19 cellular contexts compared by ENCODE assay signal in the genomic region with DNA sequence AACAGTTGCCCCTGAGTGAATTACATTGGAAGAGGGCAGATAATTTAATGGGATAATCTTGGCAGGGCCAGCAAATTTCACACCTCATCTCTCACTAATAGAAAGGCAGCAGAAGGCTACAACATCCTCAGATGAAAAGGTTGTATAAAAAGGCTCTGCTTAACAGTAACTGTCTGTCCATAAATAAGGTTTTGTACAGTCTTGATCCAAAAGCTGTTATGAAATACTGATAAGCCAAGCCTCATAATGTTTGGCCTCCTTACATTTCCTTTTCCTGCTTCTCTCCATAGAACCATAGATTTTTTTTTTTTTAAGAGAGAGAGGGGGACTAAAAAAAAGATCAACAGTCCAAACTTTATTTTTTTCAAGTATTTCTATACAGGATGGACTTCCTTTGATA. TPM values are rescaled to one million over a fixed set of nuclear protein-coding genes. Genes with fewer than 3 reads are reported as not detected.
A peak's percentile ranks its signal among the peaks of the same experiment; 100 is the strongest.
DNase-seq lines count a peak whose midpoint lies in the region; ATAC-seq and TF ChIP-seq lines count a peak whose summit lies in the region.
"Had no signal": no experiment of that assay in that cellular context is flagged by ENCODE, and none has a peak within 500 bp of the region (broad histone marks: within the 10 kb centered on the region; RNA-seq: fewer than 3 reads in every experiment).

No MANE protein-coding gene starts in this region.

- H3K27ac Mint-ChIP-seq in brain, result peak overlapping the region in 4 of 5 experiments; percentile 8 to 62 (median 54)
- H3K27ac Mint-ChIP-seq: CD4-positive, alpha-beta memory T cell; T-cell had no signal

- no peaks in the 10 kb centered on the region for H3K27me3 ChIP-seq in ACC112 (ENCODE audit: insufficient read depth, low read length)
- H3K27me3 ChIP-seq in HUES48 (ENCODE audit: control insufficient read depth, insufficient read depth, low read length), result no peaks in the 10 kb centered on the region
- no peaks in the 10 kb centered on the region for H3K27me3 ChIP-seq in mesenchymal stem cell (ENCODE audit: control insufficient read depth in 1 of 2, insufficient read depth in 1 of 2, low read length in 2 of 2)
- H3K27me3 ChIP-seq: MG63 had no signal

- 0 out of 2 replicates have a peak overlapping the region, but pooled peaks have one; percentile 3 for H3K4me3 ChIP-seq in ACC112 (ENCODE audit: low read depth, low read length)
- peak overlapping the region; percentile 14; the same call in 1 of the 2 replicates for H3K4me3 ChIP-seq in HUES48 (ENCODE audit: low read depth, low read length)
- H3K4me3 ChIP-seq in mesenchymal stem cell (ENCODE audit: insufficient read depth in 1 of 2, low read depth in 1 of 2, low read length in 2 of 2), result no peak overlapping the region
- H3K4me3 ChIP-seq: MG63 had no signal

- H3K36me3 ChIP-seq in ACC112 (ENCODE audit: insufficient read depth, low read length) (no peaks in the 10 kb centered on the region), HUES48 (ENCODE audit: control insufficient read depth, insufficient read depth, low read length) (no peaks in the 10 kb centered on the region), mesenchymal stem cell (ENCODE audit: control insufficient read depth in 1 of 2, insufficient read depth in 2 of 2, low read depth in 1 of 2, low read length in 2 of 2) (peaks cover 0 to 2% of the 10 kb centered on the region in 2 experiments)
- H3K36me3 ChIP-seq: MG63 had no signal

- H3K27me3 Mint-ChIP-seq in brain, result peaks cover 17% of the 10 kb centered on the region

- no peak for DNase-seq in mesenchymal stem cell
- no peak for DNase-seq in RWPE1 (ENCODE audit: low spot score)
- DNase-seq in stimulated activated CD4-positive, alpha-beta T cell treated with anti-CD3 and anti-CD28 coated beads, Interleukin-15, amount 100 ng/mL, for 24 hours, result no peak
- DNase-seq: activated gamma-delta T cell treated with Interleukin-2 at 50 U/mL for 16 hours; amygdala; CD4-positive, alpha-beta memory T cell; cerebellar nuclear complex; DMS79; left cardiac atrium; MG63; NCI-H2029; stimulated activated CD4-positive, alpha-beta T cell treated with anti-CD3 and anti-CD28 coated beads, Interleukin-12 subunit alpha, Interleukin-12 subunit beta, amount 100 ng/mL, for 4 hours; T-cell had no signal

- H3K9me3 ChIP-seq in HUES48 (ENCODE audit: control insufficient read depth, insufficient read depth, low read length), result no peaks in the 10 kb centered on the region
- H3K9me3 ChIP-seq in mesenchymal stem cell (ENCODE audit: control insufficient read depth, low read length), result no peaks in the 10 kb centered on the region
- H3K9me3 ChIP-seq: MG63 had no signal

- no peak for ATAC-seq in HG02571 (IDR thresholded peaks at IDR 0.05; ENCODE audit: unreplicated experiment)
- ATAC-seq: HCT116, T-cell had no signal

- no peak overlapping the region for H3K23ac ChIP-seq in mesenchymal stem cell (ENCODE audit: low read length in 2 of 2)

- H2BK5ac ChIP-seq in mesenchymal stem cell (ENCODE audit: low read depth, low read length, poor library complexity, severe bottlenecking), result no peak overlapping the region

- H3K9ac ChIP-seq in HUES48 (ENCODE audit: low read depth, low read length), result no peak overlapping the region
- H3K9ac ChIP-seq in mesenchymal stem cell (ENCODE audit: low read length), result peak overlapping the region; percentile 31

- H3K27ac ChIP-seq in ACC112 (ENCODE audit: low read depth, low read length), result no peak overlapping the region
- H3K27ac ChIP-seq in HUES48 (ENCODE audit: low read depth, low read length), result peak overlapping the region; percentile 72
- H3K27ac ChIP-seq in mesenchymal stem cell (ENCODE audit: low read length, poor library complexity, severe bottlenecking), result no peak overlapping the region
- H3K27ac ChIP-seq in RWPE1, result no peak overlapping the region

- peaks cover 67% of the 10 kb centered on the region for H3K79me2 ChIP-seq in ACC112 (ENCODE audit: control insufficient read depth, insufficient read depth, low read length, unreplicated experiment)

- no peak overlapping the region for H4K8ac ChIP-seq in mesenchymal stem cell (ENCODE audit: low read length)

- no peak overlapping the region for H2AFZ ChIP-seq in ACC112 (ENCODE audit: low read length, unreplicated experiment)
- no peak overlapping the region for H2AFZ ChIP-seq in mesenchymal stem cell (ENCODE audit: low read depth, low read length)

- peaks cover 30% of the 10 kb centered on the region for H3K4me1 ChIP-seq in ACC112 (ENCODE audit: control insufficient read depth, insufficient read depth, low read length, unreplicated experiment)
- peaks cover 94% of the 10 kb centered on the region for H3K4me1 ChIP-seq in HUES48 (ENCODE audit: control insufficient read depth, insufficient read depth, low read length)
- H3K4me1 ChIP-seq in mesenchymal stem cell (ENCODE audit: control insufficient read depth, insufficient read depth, low read depth, low read length), result peaks cover 10% of the 10 kb centered on the region

- H3K4ac ChIP-seq in mesenchymal stem cell (ENCODE audit: low read depth in 1 of 2, low read length in 2 of 2), result no peak overlapping the region

- H2BK12ac ChIP-seq in mesenchymal stem cell (ENCODE audit: low read length in 2 of 2), result peak overlapping the region in 1 of 2 experiments; percentile 11

- H2BK15ac ChIP-seq in mesenchymal stem cell (ENCODE audit: low read depth, poor library complexity, severe bottlenecking), result no peak overlapping the region

- no peak overlapping the region for H3K14ac ChIP-seq in mesenchymal stem cell (ENCODE audit: low read length in 2 of 2)

- H2AK5ac ChIP-seq in mesenchymal stem cell (ENCODE audit: low read length, severe bottlenecking), result no peak overlapping the region

- no peak overlapping the region for H3K18ac ChIP-seq in mesenchymal stem cell (ENCODE audit: low read depth in 1 of 2, low read length in 2 of 2)

- peaks cover 27% of the 10 kb centered on the region for H3K79me1 ChIP-seq in mesenchymal stem cell (replicated peaks; ENCODE audit: low read length, poor library complexity, severe bottlenecking)

- TF ChIP-seq CTCF in brain (conservative IDR thresholded peaks at IDR 0.05) (no peak), RWPE1 (conservative IDR thresholded peaks at IDR 0.05; ENCODE audit: low read depth) (no peak)

- POLR2A ChIA-PET in RWPE1 (lab: Yijun Ruan, JAX; ENCODE audit: low non-redundant PET), result no interaction called here

- H2BK120ac ChIP-seq in mesenchymal stem cell (ENCODE audit: low read depth, low read length), result no peak overlapping the region

- H4K91ac ChIP-seq in mesenchymal stem cell (ENCODE audit: low read length), result no peak overlapping the region

- H3K9me3 Mint-ChIP-seq in brain, result no peaks in the 10 kb centered on the region
- H3K9me3 Mint-ChIP-seq: CD4-positive, alpha-beta memory T cell; neural crest cell; T-cell had no signal

- no peaks in the 10 kb centered on the region for H3K36me3 Mint-ChIP-seq in brain
- H3K36me3 Mint-ChIP-seq: CD4-positive, alpha-beta memory T cell; T-cell had no signal

- H3K4me1 Mint-ChIP-seq in brain, result peaks cover 81% of the 10 kb centered on the region

- no peak overlapping the region for H3K4me2 ChIP-seq in mesenchymal stem cell (ENCODE audit: low read length, poor library complexity, severe bottlenecking)

- peak overlapping the region; percentile 34 to 66 (median 48) for H3K4me3 Mint-ChIP-seq in brain
- H3K4me3 Mint-ChIP-seq: CD4-positive, alpha-beta memory T cell; neural crest cell; T-cell had no signal

- CTCF ChIA-PET in RWPE1 (lab: Yijun Ruan, JAX), result interaction anchor here (0.7 kb wide), 1 partner anchor 142 kb away, joined by 7 read pairs; no protein-coding TSS in a partner anchor

RNA-seq across cellular contexts. Expression of a gene that starts 6.1 kb away (rescaled TPM):
- 0.80 TPM for polyA plus RNA-seq in brain (ENCODE audit: insufficient read depth, low read depth, low replicate concordance)
- polyA plus RNA-seq in mesenchymal stem cell (2013, experiment 1 of 2), result 17.0 TPM
- 16.8 TPM for polyA plus RNA-seq in mesenchymal stem cell (2013, experiment 2 of 2)
- polyA plus RNA-seq: CD4-positive, alpha-beta memory T cell had no signal

Comparison
In these comparisons a context has a peak if more than half of its experiments do, and no peak if none do; other contexts are left out.
1. H3K4me3 ChIP-seq: peak in ACC112 (single experiment) and HUES48 (single experiment); none in mesenchymal stem cell (0 of 2).